ENCODE assay signal across 31 cellular contexts in genomic region chr9:122446819-122447484, GRCh38. TPM values are rescaled to one million over a fixed set of nuclear protein-coding genes. Genes with fewer than 3 reads are reported as not detected.
DNase-seq lines count a peak whose midpoint lies in the region; TF ChIP-seq lines count a peak whose summit lies in the region.
"Had no signal": no experiment of that assay in that cellular context is flagged by ENCODE, and none has a peak within 500 bp of the region (broad histone marks: within the 10 kb centered on the region; RNA-seq: fewer than 3 reads in every experiment).

No MANE protein-coding gene starts in this region.

- peaks cover 16% of the 10 kb centered on the region for H3K36me3 Mint-ChIP-seq in HFFc6 (ENCODE audit: low read depth)
- H3K36me3 Mint-ChIP-seq in T-helper 2 cell treated with Interferon-gamma antibody and Interleukin-4, amounts not matched to agents 5 μg/mL and 100 μg/mL, for 36 hours (ENCODE audit: low read depth) = no peaks in the 10 kb centered on the region
- H3K36me3 Mint-ChIP-seq: memory B cell had no signal

- TF ChIP-seq CTCF in HFFc6 (IDR thresholded peaks at IDR 0.05) = no peak
- TF ChIP-seq CTCF in dorsolateral prefrontal cortex (IDR thresholded peaks at IDR 0.05 in 54 of 56, conservative IDR thresholded peaks at IDR 0.05 in 2 of 56; ENCODE audit: low read depth in 1 of 56, partially characterized antibody in 56 of 56) = no peak

- H3K27me3 Mint-ChIP-seq in HFFc6 (ENCODE audit: insufficient read depth) = no peaks in the 10 kb centered on the region; the same call in 1 of the 2 replicates
- peaks cover 8% of the 10 kb centered on the region for H3K27me3 Mint-ChIP-seq in T-helper 2 cell treated with Interferon-gamma antibody and Interleukin-4, amounts not matched to agents 5 μg/mL and 100 μg/mL, for 36 hours (ENCODE audit: low read depth)

- intact Hi-C loops in dorsolateral prefrontal cortex (cut with DNase I) = no loop called here

- H3K4me1 Mint-ChIP-seq in HFFc6 (ENCODE audit: low read depth) = peaks cover 55% of the 10 kb centered on the region
- H3K4me1 Mint-ChIP-seq in T-helper 2 cell treated with Interferon-gamma antibody and Interleukin-4, amounts not matched to agents 5 μg/mL and 100 μg/mL, for 36 hours (ENCODE audit: low read depth) = no peaks in the 10 kb centered on the region
- H3K4me1 Mint-ChIP-seq: activated naive CD8-positive, alpha-beta T cell treated with anti-CD3 and anti-CD28 coated beads, Interleukin-2, amount 50 U/mL, for 24 hours; memory B cell; nephron progenitor cell had no signal

- DNase-seq in HFFc6 = no peak
- DNase-seq in UCSD-AML1 (lab: John Stamatoyannopoulos, UW; ENCODE audit: unreplicated experiment) = peak; percentile 37
- DNase-seq in dermis blood vessel endothelial cell = peak; percentile 10
- DNase-seq in pulmonary artery endothelial cell (ENCODE audit: low read depth, low spot score) = peak; percentile 80
- no peak for DNase-seq in NCI-H187 treated with DMSO at 0.1 percent for 48 hours (lab: John Stamatoyannopoulos, UW)
- DNase-seq in T-helper 2 cell treated with Interferon-gamma antibody and Interleukin-4, amounts not matched to agents 5 μg/mL and 100 μg/mL, for 36 hours (ENCODE audit: low spot score) = no peak
- DNase-seq in dorsolateral prefrontal cortex = no peak
- DNase-seq: activated CD4-positive, alpha-beta T cell treated with anti-CD3 and anti-CD28 coated beads, Interleukin-2, amount 50 U/mL, for 1 hour; activated CD4-positive, CD25-positive, alpha-beta regulatory T cell; activated effector memory CD4-positive, alpha-beta T cell treated with anti-CD3 and anti-CD28 coated beads, Interleukin-2, amount 50 U/mL, for 16 hours; activated naive CD8-positive, alpha-beta T cell treated with anti-CD3 and anti-CD28 coated beads, Interleukin-2, amount 50 U/mL, for 24 hours; activated T-cell treated with anti-CD3 and anti-CD28 coated beads, Interleukin-2, amount 50 U/mL, for 24 hours; C1 segment of cervical spinal cord; COR-L47; DMS53; HCEC 1CT; Kasumi-1; NCI-H1417 treated with DMSO at 0.1 percent for 48 hours; NCI-H748 treated with DMSO at 0.1 percent for 48 hours; nephron progenitor cell; SHP77 treated with DMSO at 0.1 percent for 48 hours; stimulated activated naive CD4-positive, alpha-beta T cell treated with Interleukin-2 at 50 U/mL for 16 hours; T-helper 9 cell; upper lobe of left lung had no signal

- H3K27ac Mint-ChIP-seq in HFFc6 = peak overlapping the region; percentile 92; the same call in 1 of the 2 replicates
- H3K27ac Mint-ChIP-seq in T-helper 2 cell treated with Interferon-gamma antibody and Interleukin-4, amounts not matched to agents 5 μg/mL and 100 μg/mL, for 36 hours = no peak overlapping the region
- H3K27ac Mint-ChIP-seq: activated naive CD8-positive, alpha-beta T cell treated with anti-CD3 and anti-CD28 coated beads, Interleukin-2, amount 50 U/mL, for 24 hours; activated T-cell treated with anti-CD3 and anti-CD28 coated beads, Interleukin-2, amount 50 U/mL, for 24 hours; memory B cell; nephron progenitor cell had no signal

- H3K4me3 Mint-ChIP-seq in HFFc6 = no peak overlapping the region; the same call in 1 of the 2 replicates
- no peak overlapping the region for H3K4me3 Mint-ChIP-seq in T-helper 2 cell treated with Interferon-gamma antibody and Interleukin-4, amounts not matched to agents 5 μg/mL and 100 μg/mL, for 36 hours
- H3K4me3 Mint-ChIP-seq: activated naive CD8-positive, alpha-beta T cell treated with anti-CD3 and anti-CD28 coated beads, Interleukin-2, amount 50 U/mL, for 24 hours; activated T-cell treated with anti-CD3 and anti-CD28 coated beads, Interleukin-2, amount 50 U/mL, for 24 hours; memory B cell; nephron progenitor cell had no signal

- no peak overlapping the region for H3K4me3 ChIP-seq in dorsolateral prefrontal cortex
- H3K4me3 ChIP-seq: skin epidermis, suprapubic skin, upper lobe of left lung had no signal

- H3K9me3 Mint-ChIP-seq in HFFc6 = peaks cover 18% of the 10 kb centered on the region
- H3K9me3 Mint-ChIP-seq in T-helper 2 cell treated with Interferon-gamma antibody and Interleukin-4, amounts not matched to agents 5 μg/mL and 100 μg/mL, for 36 hours = no peaks in the 10 kb centered on the region
- H3K9me3 Mint-ChIP-seq: activated naive CD8-positive, alpha-beta T cell treated with anti-CD3 and anti-CD28 coated beads, Interleukin-2, amount 50 U/mL, for 24 hours; activated T-cell treated with anti-CD3 and anti-CD28 coated beads, Interleukin-2, amount 50 U/mL, for 24 hours; memory B cell had no signal

- H3K27ac ChIP-seq in dorsolateral prefrontal cortex = no peak overlapping the region
- H3K27ac ChIP-seq: skin epidermis, suprapubic skin, upper lobe of left lung had no signal

- H3K27me3 ChIP-seq in dorsolateral prefrontal cortex = peaks cover 0 to 14% (median 0%) of the 10 kb centered on the region in 45 donors
- H3K27me3 ChIP-seq: suprapubic skin, upper lobe of left lung had no signal

RNA-seq across cellular contexts. Expression of gene OR1J1, which starts 30.8 kb away (rescaled TPM):
- total RNA-seq in HFFc6 (2021; fragmentation: NEBNext Ultra II Directional; extraction: Animal tissue kit (Norgen Biotek cat#: 25700)) = not detected
- total RNA-seq in dermis blood vessel endothelial cell = not detected in 2 replicates
- total RNA-seq in pulmonary artery endothelial cell = not detected in 2 replicates
- not detected for total RNA-seq in dorsolateral prefrontal cortex
- total RNA-seq: dermis microvascular lymphatic vessel endothelial cell, HT1080, left lobe of liver, osteocyte, suprapubic skin, upper lobe of left lung had no signal

Comparison
In these comparisons a context has a peak if more than half of its experiments do, and no peak if none do; other contexts are left out.
1. DNase-seq: peak in UCSD-AML1 (single experiment), dermis blood vessel endothelial cell (single experiment) and pulmonary artery endothelial cell (single experiment); none in HFFc6 (single experiment), NCI-H187 treated with DMSO at 0.1 percent for 48 hours (single experiment), T-helper 2 cell treated with Interferon-gamma antibody and Interleukin-4, amounts not matched to agents 5 μg/mL and 100 μg/mL, for 36 hours (single experiment) and dorsolateral prefrontal cortex (0 of 10).